Comparison of ENCODE assay signal across 1 cellular context in genomic region chr17:42659079-42659931, GRCh38.
A peak's percentile ranks its signal among the peaks of the same experiment; 100 is the strongest.
TF ChIP-seq lines count a peak whose summit lies in the region.

Gene TUBG2 (plus strand): TSS chr17:42659284. CDS start chr17:42659504, 220 bp downstream.

TF ChIP-seq in SK-N-SH, 30 proteins besides CTCF, POLR2A, EP300 and RAD21 (continued from another document):
- TF ChIP-seq IRF3 (IDR thresholded peaks at IDR 0.05; ENCODE audit: low read depth, low read length) (no peak), GATA2 (CRISPR knock-in tag; IDR thresholded peaks at IDR 0.05) (no peak), ZBTB33 (IDR thresholded peaks at IDR 0.05; ENCODE audit: borderline replicate concordance, low read depth) (no peak), MXI1 (IDR thresholded peaks at IDR 0.05; ENCODE audit: low read depth, low read length) (peak; percentile 66), YY1 (IDR thresholded peaks at IDR 0.05; ENCODE audit: low read depth) (peak; percentile 63; the same call in 1 of the 2 replicates), RXRA (IDR thresholded peaks at IDR 0.05; ENCODE audit: borderline replicate concordance, low read depth) (no peak), EZH2phosphoT487 (IDR thresholded peaks at IDR 0.05; ENCODE audit: borderline replicate concordance, low read depth) (no peak), TCF12 (IDR thresholded peaks at IDR 0.05) (no peak), TEAD4 (IDR thresholded peaks at IDR 0.05; ENCODE audit: borderline replicate concordance, insufficient read depth) (no peak), TAF1 (IDR thresholded peaks at IDR 0.05; ENCODE audit: borderline replicate concordance, low read depth, low read length) (peak; percentile 84; the same call in 1 of the 2 replicates), JUND (IDR thresholded peaks at IDR 0.05) (no peak), MEF2A (IDR thresholded peaks at IDR 0.05; ENCODE audit: borderline replicate concordance, low read depth) (no peak), RFX5 (IDR thresholded peaks at IDR 0.05; ENCODE audit: low read length) (no peak), NRF1 (IDR thresholded peaks at IDR 0.05; ENCODE audit: low read depth, low read length) (peak; percentile 94), FOXJ3 (CRISPR knock-in tag; IDR thresholded peaks at IDR 0.05) (no peak), ELF1 (IDR thresholded peaks at IDR 0.05) (no peak)
TF ChIP-seq in SK-N-SH: peak in this region for 8.
